ENCODE assay signal across 14 cellular contexts in the genomic region with DNA sequence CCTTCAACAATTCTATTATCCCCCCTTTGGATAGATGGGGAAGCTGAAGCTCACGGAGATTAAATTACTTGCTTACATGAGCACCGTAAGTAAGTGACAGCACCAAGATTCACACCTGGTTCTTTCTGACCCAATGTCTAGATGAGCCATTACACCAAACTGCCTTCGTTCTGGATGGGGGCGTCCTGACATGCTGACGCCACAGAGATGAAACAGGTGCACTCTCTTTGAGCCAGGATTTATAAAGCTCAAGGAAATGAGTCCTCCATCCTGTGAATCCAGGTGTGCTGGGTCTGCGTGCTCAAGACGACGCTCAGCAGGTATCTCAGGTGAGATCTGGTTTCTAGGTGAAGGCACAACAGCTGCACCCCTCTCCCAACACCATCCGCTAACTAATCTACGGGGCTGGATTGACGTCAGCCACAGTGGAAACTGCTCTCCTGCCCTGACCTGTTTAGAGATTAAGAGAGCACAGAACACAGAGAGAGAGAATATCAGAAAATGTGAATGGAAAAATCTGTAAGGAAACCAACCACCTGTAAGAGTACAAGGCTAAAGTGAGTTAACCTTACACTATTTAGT.
A peak's percentile ranks its signal among the peaks of the same experiment; 100 is the strongest.
DNase-seq lines count a peak whose midpoint lies in the region; ATAC-seq and TF ChIP-seq lines count a peak whose summit lies in the region.
"Had no signal": no experiment of that assay in that cellular context is flagged by ENCODE, and none has a peak within 500 bp of the region (broad histone marks: within the 10 kb centered on the region; RNA-seq: fewer than 3 reads in every experiment).

No MANE protein-coding gene starts in this region.

- no peak for TF ChIP-seq CTCF in CD8-positive, alpha-beta T cell (IDR thresholded peaks at IDR 0.05)

- H3K4me3 Mint-ChIP-seq in T-cell, result peak overlapping the region in 2 of 3 donors; percentile 28 to 42
- no peak overlapping the region for H3K4me3 Mint-ChIP-seq in CD8-positive, alpha-beta T cell

- H3K36me3 ChIP-seq in CD8-positive, alpha-beta T cell (ENCODE audit: insufficient read depth, low read length), result no peaks in the 10 kb centered on the region

- intact Hi-C loops in left colon (cut with DNase I, micrococcal nuclease), result no loop called here
- intact Hi-C loops in CD8-positive, alpha-beta T cell (cut with DNase I, micrococcal nuclease), result no loop called here

- no peaks in the 10 kb centered on the region for H3K36me3 Mint-ChIP-seq in T-cell
- H3K36me3 Mint-ChIP-seq in CD8-positive, alpha-beta T cell, result no peaks in the 10 kb centered on the region
- H3K36me3 Mint-ChIP-seq: CD4-positive, CD25-positive, alpha-beta regulatory T cell had no signal

- peaks cover 5% of the 10 kb centered on the region for H3K9me3 ChIP-seq in CD8-positive, alpha-beta T cell (ENCODE audit: low read length)

- peak; percentile 29 for DNase-seq in DMS79 treated with DMSO at 0.1 percent for 48 hours (lab: John Stamatoyannopoulos, UW)
- DNase-seq in DMS79 (lab: John Stamatoyannopoulos, UW), result no peak
- peak; percentile 24 to 31 for DNase-seq in NCI-H187 (lab: John Stamatoyannopoulos, UW)
- no peak for DNase-seq in T-cell
- no peak for DNase-seq in left colon
- no peak for DNase-seq in COLO668 (lab: John Stamatoyannopoulos, UW; ENCODE audit: unreplicated experiment)
- DNase-seq in activated CD4-positive, CD25-positive, alpha-beta regulatory T cell treated with anti-CD3 and anti-CD28 coated beads, Interleukin-2, amount 50 U/mL, for 72 hours, result no peak
- DNase-seq in CD8-positive, alpha-beta T cell, result no peak
- DNase-seq: 8988T; activated gamma-delta T cell treated with Interleukin-2 at 50 U/mL for 16 hours; CD4-positive, CD25-positive, alpha-beta regulatory T cell; cortex of kidney; hippocampal formation; NCI-H1048 had no signal

- ATAC-seq in T-cell (replicated peaks in 1 of 4) (peak in 1 of 4 experiments; percentile 22), left colon (peak; percentile 37)
- no peak for ATAC-seq in CD8-positive, alpha-beta T cell

- no peaks in the 10 kb centered on the region for H3K27me3 ChIP-seq in CD8-positive, alpha-beta T cell (ENCODE audit: insufficient read depth, low read length)

- POLR2A ChIA-PET in T-cell (lab: Charles Lee), result no interaction called here
- POLR2A ChIA-PET in CD8-positive, alpha-beta T cell (lab: Charles Lee), result no interaction called here

- peaks cover 0 to 3% (median 0%) of the 10 kb centered on the region in 3 donors for H3K4me1 Mint-ChIP-seq in T-cell
- H3K4me1 Mint-ChIP-seq in CD8-positive, alpha-beta T cell (ENCODE audit: low read depth), result no peaks in the 10 kb centered on the region

- no peak overlapping the region for H3K27ac ChIP-seq in CD8-positive, alpha-beta T cell (ENCODE audit: low read depth, low read length)

- peaks cover 9 to 14% (median 11%) of the 10 kb centered on the region in 3 donors for H3K9me3 Mint-ChIP-seq in T-cell
- H3K9me3 Mint-ChIP-seq in CD8-positive, alpha-beta T cell, result peaks cover 10% of the 10 kb centered on the region

- peaks cover 0 to 5% of the 10 kb centered on the region in 2 donors for H3K27me3 Mint-ChIP-seq in T-cell
- no peaks in the 10 kb centered on the region for H3K27me3 Mint-ChIP-seq in CD8-positive, alpha-beta T cell (ENCODE audit: low read depth)
- H3K27me3 Mint-ChIP-seq: CD4-positive, CD25-positive, alpha-beta regulatory T cell had no signal

- CTCF ChIA-PET in T-cell (lab: Charles Lee), result no interaction called here
- CTCF ChIA-PET in CD8-positive, alpha-beta T cell (lab: Charles Lee), result no interaction called here

- H3K27ac Mint-ChIP-seq in T-cell, result no peak overlapping the region
- no peak overlapping the region for H3K27ac Mint-ChIP-seq in CD8-positive, alpha-beta T cell

- no peak overlapping the region for H3K4me3 ChIP-seq in CD8-positive, alpha-beta T cell (ENCODE audit: low read depth, low read length)

- no peaks in the 10 kb centered on the region for H3K4me1 ChIP-seq in CD8-positive, alpha-beta T cell (ENCODE audit: insufficient read depth, low read length)

Comparison
In these comparisons a context has a peak if more than half of its experiments do, and no peak if none do; other contexts are left out.
1. DNase-seq: peak in DMS79 treated with DMSO at 0.1 percent for 48 hours (single experiment) and NCI-H187 (2 of 2); none in DMS79 (single experiment), T-cell (0 of 34), left colon (0 of 2), COLO668 (single experiment), activated CD4-positive, CD25-positive, alpha-beta regulatory T cell treated with anti-CD3 and anti-CD28 coated beads, Interleukin-2, amount 50 U/mL, for 72 hours (single experiment) and CD8-positive, alpha-beta T cell (0 of 7).